Comparison of ENCODE assay signal across 37 cellular contexts in the genomic region with DNA sequence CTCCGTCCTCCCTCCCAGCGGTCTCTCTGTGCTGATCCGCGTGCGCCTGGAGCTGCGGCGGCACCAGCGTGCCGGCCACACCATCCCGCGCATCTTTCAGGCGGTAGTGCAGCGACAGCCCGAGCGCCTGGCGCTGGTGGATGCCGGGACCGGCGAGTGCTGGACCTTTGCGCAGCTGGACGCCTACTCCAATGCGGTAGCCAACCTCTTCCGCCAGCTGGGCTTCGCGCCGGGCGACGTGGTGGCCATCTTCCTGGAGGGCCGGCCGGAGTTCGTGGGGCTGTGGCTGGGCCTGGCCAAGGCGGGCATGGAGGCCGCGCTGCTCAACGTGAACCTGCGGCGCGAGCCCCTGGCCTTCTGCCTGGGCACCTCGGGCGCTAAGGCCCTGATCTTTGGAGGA. TPM values are rescaled to one million over a fixed set of nuclear protein-coding genes. Genes with fewer than 3 reads are reported as not detected.
"Had no signal": no experiment of that assay in that cellular context is flagged by ENCODE, and none has a peak within 500 bp of the region (broad histone marks: within the 10 kb centered on the region; RNA-seq: fewer than 3 reads in every experiment).

No MANE protein-coding gene starts in this region.

- H3K27me3 ChIP-seq: brain microvascular endothelial cell, SJCRH30 had no signal

- H3K9me3 Mint-ChIP-seq: activated CD4-positive, alpha-beta memory T cell treated with anti-CD3 and anti-CD28 coated beads, Interleukin-2, amount 10 ng/mL, durations not matched to agents 7 days and 5 days; activated naive CD8-positive, alpha-beta T cell treated with anti-CD3 and anti-CD28 coated beads for 36 hours; activated T-cell treated with anti-CD3 and anti-CD28 coated beads, Interleukin-2, amount 50 U/mL, for 72 hours; activated T-helper 17 cell treated with anti-CD3 and anti-CD28 coated beads, Interleukin-2, amount 50 U/mL, for 72 hours had no signal

- H3K27ac ChIP-seq: brain microvascular endothelial cell, SJCRH30, SK-N-MC, WERI-Rb-1 had no signal

- H3K36me3 Mint-ChIP-seq: activated CD8-positive, alpha-beta memory T cell treated with anti-CD3 and anti-CD28 coated beads, Interleukin-2, amount 10 ng/mL, durations not matched to agents 7 days and 5 days had no signal

- H3K27ac Mint-ChIP-seq: activated CD4-positive, alpha-beta memory T cell treated with anti-CD3 and anti-CD28 coated beads, Interleukin-2, amount 10 ng/mL, durations not matched to agents 7 days and 5 days; activated CD8-positive, alpha-beta memory T cell treated with anti-CD3 and anti-CD28 coated beads, Interleukin-2, amount 10 ng/mL, durations not matched to agents 7 days and 5 days; activated naive CD8-positive, alpha-beta T cell treated with anti-CD3 and anti-CD28 coated beads for 36 hours; activated T-cell treated with anti-CD3 and anti-CD28 coated beads, Interleukin-2, amount 50 U/mL, for 72 hours; activated T-helper 17 cell treated with anti-CD3 and anti-CD28 coated beads, Interleukin-2, amount 50 U/mL, for 72 hours had no signal

- H3K36me3 ChIP-seq: brain microvascular endothelial cell, SJCRH30, WERI-Rb-1 had no signal

- H3K27me3 Mint-ChIP-seq: activated CD4-positive, alpha-beta memory T cell treated with anti-CD3 and anti-CD28 coated beads, Interleukin-2, amount 10 ng/mL, durations not matched to agents 7 days and 5 days; activated CD8-positive, alpha-beta memory T cell treated with anti-CD3 and anti-CD28 coated beads, Interleukin-2, amount 10 ng/mL, durations not matched to agents 7 days and 5 days; activated naive CD8-positive, alpha-beta T cell treated with anti-CD3 and anti-CD28 coated beads for 36 hours; activated T-helper 17 cell treated with anti-CD3 and anti-CD28 coated beads, Interleukin-2, amount 50 U/mL, for 72 hours had no signal

- H3K9me3 ChIP-seq: SJCRH30 had no signal

- H3K4me3 Mint-ChIP-seq: activated CD4-positive, alpha-beta memory T cell treated with anti-CD3 and anti-CD28 coated beads, Interleukin-2, amount 10 ng/mL, durations not matched to agents 7 days and 5 days; activated CD8-positive, alpha-beta memory T cell treated with anti-CD3 and anti-CD28 coated beads, Interleukin-2, amount 10 ng/mL, durations not matched to agents 7 days and 5 days; activated naive CD8-positive, alpha-beta T cell treated with anti-CD3 and anti-CD28 coated beads for 36 hours; activated T-cell treated with anti-CD3 and anti-CD28 coated beads, Interleukin-2, amount 50 U/mL, for 72 hours; activated T-helper 17 cell treated with anti-CD3 and anti-CD28 coated beads, Interleukin-2, amount 50 U/mL, for 72 hours had no signal

- H3K4me1 ChIP-seq: SJCRH30 had no signal

- H3K4me3 ChIP-seq: SJCRH30, SK-N-MC had no signal

- ATAC-seq: activated CD8-positive, alpha-beta memory T cell treated with anti-CD3 and anti-CD28 coated beads, Interleukin-2, amount 10 ng/mL, durations not matched to agents 7 days and 5 days; activated T-cell treated with anti-CD3 and anti-CD28 coated beads, Interleukin-2, amount 50 U/mL, for 72 hours; activated T-helper 17 cell treated with anti-CD3 and anti-CD28 coated beads, Interleukin-2, amount 50 U/mL, for 72 hours; Panc1 had no signal

- DNase-seq: activated CD4-positive, alpha-beta memory T cell treated with anti-CD3 and anti-CD28 coated beads, Interleukin-2, amount 10 ng/mL, durations not matched to agents 7 days and 5 days; activated CD4-positive, alpha-beta T cell treated with anti-CD3 and anti-CD28 coated beads for 1 hour; activated CD4-positive, alpha-beta T cell treated with anti-CD3 and anti-CD28 coated beads for 48 hours; activated CD4-positive, CD25-positive, alpha-beta regulatory T cell; activated CD8-positive, alpha-beta memory T cell treated with anti-CD3 and anti-CD28 coated beads for 24 hours; activated CD8-positive, alpha-beta memory T cell treated with anti-CD3 and anti-CD28 coated beads, Interleukin-2, amount 10 ng/mL, durations not matched to agents 7 days and 5 days; activated effector memory CD4-positive, alpha-beta T cell treated with anti-CD3 and anti-CD28 coated beads, Interleukin-2, amount 50 U/mL, for 16 hours; activated naive CD4-positive, alpha-beta T cell; activated naive CD4-positive, alpha-beta T cell treated with anti-CD3 and anti-CD28 coated beads, Interleukin-2, amount 50 U/mL, for 16 hours; activated naive CD8-positive, alpha-beta T cell treated with anti-CD3 and anti-CD28 coated beads for 36 hours; activated T-cell treated with anti-CD3 and anti-CD28 coated beads, Interleukin-2, amount 50 U/mL, for 1 hour; activated T-cell treated with anti-CD3 and anti-CD28 coated beads, Interleukin-2, amount 50 U/mL, for 72 hours; amniotic stem cell; aorta; brain microvascular endothelial cell; central memory CD4-positive, alpha-beta T cell; NCI-H1048; NCI-H1105 treated with DMSO at 0.1 percent for 48 hours; NCI-H1436; NCI-H1694; NCI-H1930; NCI-H2081 treated with DMSO at 0.1 percent for 48 hours; NCI-H226; NCI-H524 treated with DMSO at 0.1 percent for 48 hours; SHP77; SJCRH30; T1000; WERI-Rb-1 had no signal

RNA-seq across cellular contexts. Expression of a gene that starts 25.8 kb away (rescaled TPM):
- total RNA-seq: activated CD4-positive, alpha-beta memory T cell treated with anti-CD3 and anti-CD28 coated beads, Interleukin-2, amount 10 ng/mL, durations not matched to agents 7 days and 5 days; activated CD8-positive, alpha-beta memory T cell treated with anti-CD3 and anti-CD28 coated beads, Interleukin-2, amount 10 ng/mL, durations not matched to agents 7 days and 5 days; activated naive CD8-positive, alpha-beta T cell treated with anti-CD3 and anti-CD28 coated beads for 36 hours; activated T-cell treated with anti-CD3 and anti-CD28 coated beads, Interleukin-2, amount 50 U/mL, for 72 hours; activated T-helper 17 cell treated with anti-CD3 and anti-CD28 coated beads, Interleukin-2, amount 50 U/mL, for 72 hours; aorta; cerebellum; MCF 10A; NCI-H460; RPMI7951; SJCRH30; T-helper 1 cell treated with Interleukin-12 subunit alpha and Interleukin-12 subunit beta and Interleukin-4 antibody, amounts not matched to agents 30 ng/mL and 1 ng/mL, for 36 hours; T-helper 2 cell treated with Interferon-gamma antibody and Interleukin-4, amounts not matched to agents 100 ng/mL and 5 ng/mL, for 36 hours had no signal
- polyA plus RNA-seq: aorta had no signal

RNA-seq across cellular contexts. Expression of a gene that starts 38.1 kb away (rescaled TPM):
- total RNA-seq: activated CD4-positive, alpha-beta memory T cell treated with anti-CD3 and anti-CD28 coated beads, Interleukin-2, amount 10 ng/mL, durations not matched to agents 7 days and 5 days; activated CD8-positive, alpha-beta memory T cell treated with anti-CD3 and anti-CD28 coated beads, Interleukin-2, amount 10 ng/mL, durations not matched to agents 7 days and 5 days; activated naive CD8-positive, alpha-beta T cell treated with anti-CD3 and anti-CD28 coated beads for 36 hours; activated T-cell treated with anti-CD3 and anti-CD28 coated beads, Interleukin-2, amount 50 U/mL, for 72 hours; activated T-helper 17 cell treated with anti-CD3 and anti-CD28 coated beads, Interleukin-2, amount 50 U/mL, for 72 hours; MCF 10A; RPMI7951; T-helper 1 cell treated with Interleukin-12 subunit alpha and Interleukin-12 subunit beta and Interleukin-4 antibody, amounts not matched to agents 30 ng/mL and 1 ng/mL, for 36 hours; T-helper 2 cell treated with Interferon-gamma antibody and Interleukin-4, amounts not matched to agents 100 ng/mL and 5 ng/mL, for 36 hours had no signal
